In genomic region chr4:152957437-152958185, GRCh38 we compare ENCODE assay signal across 1 cellular context.
A peak's percentile ranks its signal among the peaks of the same experiment; 100 is the strongest.
TF ChIP-seq lines count a peak whose summit lies in the region.

No MANE protein-coding gene starts in this region.

TF ChIP-seq in K562, 482 proteins besides CTCF, POLR2A, EP300 and RAD21 (continued from another document and continues in another):
- TF ChIP-seq CLOCK (CRISPR knock-in tag; IDR thresholded peaks at IDR 0.05; ENCODE audit: borderline replicate concordance) (no peak), TCFL5 (CRISPR knock-in tag; conservative IDR thresholded peaks at IDR 0.05) (no peak), ETV1 (tag; conservative IDR thresholded peaks at IDR 0.05; ENCODE audit: low read depth) (no peak), NR2C1 (IDR thresholded peaks at IDR 0.05) (no peak), NR2C1 (tag; IDR thresholded peaks at IDR 0.05) (peak; percentile 26; the same call in 1 of the 2 replicates), ZMIZ1 (IDR thresholded peaks at IDR 0.05; ENCODE audit: low read depth in 2 of 2, low read length in 2 of 2) (no peak), CC2D1A (IDR thresholded peaks at IDR 0.05) (no peak), EHMT2 (IDR thresholded peaks at IDR 0.05) (no peak), ZBTB2 (IDR thresholded peaks at IDR 0.05) (no peak), LCOR (CRISPR knock-in tag; IDR thresholded peaks at IDR 0.05) (no peak), HOXB6 (CRISPR knock-in tag; IDR thresholded peaks at IDR 0.05; ENCODE audit: borderline replicate concordance) (no peak), KDM5B (IDR thresholded peaks at IDR 0.05; ENCODE audit: insufficient replicate concordance, low read depth, low read length) (no peak), BACH1 (tag; IDR thresholded peaks at IDR 0.05) (no peak), ZNF609 (CRISPR knock-in tag; IDR thresholded peaks at IDR 0.05; ENCODE audit: borderline replicate concordance) (no peak), ZNF134 (CRISPR knock-in tag; conservative IDR thresholded peaks at IDR 0.05) (no peak), MGA (IDR thresholded peaks at IDR 0.05) (no peak), JUND (IDR thresholded peaks at IDR 0.05; ENCODE audit: borderline replicate concordance, low read depth, low read length) (no peak), JUND (tag; IDR thresholded peaks at IDR 0.05; ENCODE audit: borderline replicate concordance, low read depth, low read length) (no peak; the same call in 2 of the 3 replicates), ATF3 (IDR thresholded peaks at IDR 0.05) (no peak), ATF3 (CRISPR knock-in tag; conservative IDR thresholded peaks at IDR 0.05) (no peak), KLF10 (CRISPR knock-in tag; IDR thresholded peaks at IDR 0.05) (no peak), ZNF253 (CRISPR knock-in tag; conservative IDR thresholded peaks at IDR 0.05) (no peak), NFXL1 (CRISPR knock-in tag; IDR thresholded peaks at IDR 0.05) (no peak), KAT7 (CRISPR knock-in tag; IDR thresholded peaks at IDR 0.05; ENCODE audit: borderline replicate concordance) (0 out of 2 replicates have a peak, but pooled peaks have one; percentile 72), BMI1 (IDR thresholded peaks at IDR 0.05; ENCODE audit: low read length) (0 out of 2 replicates have a peak, but pooled peaks have one; percentile 3), HLTF (IDR thresholded peaks at IDR 0.05) (no peak)
